8 cellular contexts compared by ENCODE assay signal in the genomic region with DNA sequence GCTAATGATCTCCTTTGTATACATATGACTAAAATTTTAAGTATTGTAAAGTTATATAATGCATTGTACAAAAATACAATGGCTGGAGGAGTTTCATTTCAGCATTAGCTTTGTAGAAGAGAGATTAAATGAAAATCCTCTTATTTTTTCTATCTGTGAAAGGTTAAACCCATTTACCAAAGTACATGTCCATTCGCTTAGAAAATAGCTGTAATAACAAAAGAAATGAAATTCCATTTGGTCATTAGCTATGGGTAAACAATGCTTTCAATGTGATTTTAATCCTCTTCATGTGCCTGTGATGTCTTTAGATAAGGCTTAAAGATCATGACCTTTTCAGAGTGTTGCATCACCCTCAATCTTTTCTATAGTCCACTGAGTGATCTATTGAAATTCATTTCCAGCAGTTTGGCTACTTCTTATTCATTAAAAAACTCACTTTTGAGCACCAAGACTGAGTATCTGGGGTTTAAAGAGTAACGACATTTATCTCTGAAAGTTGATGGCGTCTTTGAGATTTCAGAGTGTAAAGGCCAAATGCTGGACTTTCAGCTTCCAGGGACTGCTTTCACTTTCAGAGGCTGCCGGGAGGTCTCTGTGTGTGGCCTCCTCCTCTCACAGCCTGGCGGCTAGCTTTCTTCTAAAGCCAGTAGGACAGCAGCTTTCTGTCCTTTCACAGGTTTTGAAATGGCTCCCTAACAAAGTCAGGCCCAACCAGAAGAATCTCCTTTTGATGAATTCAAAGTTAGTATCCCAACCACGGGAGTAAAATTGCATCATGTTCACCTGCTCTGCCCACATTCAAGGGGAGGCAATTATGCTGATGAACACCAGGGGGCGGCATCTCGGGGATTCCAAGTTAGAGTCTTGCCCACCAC.
DNase-seq lines count a peak whose midpoint lies in the region; ATAC-seq and TF ChIP-seq lines count a peak whose summit lies in the region.

No MANE protein-coding gene starts in this region.

- H3K4me3 Mint-ChIP-seq in activated CD4-positive, alpha-beta T cell treated with anti-CD3 and anti-CD28 coated beads, Interleukin-2, amount 10 ng/mL, durations not matched to agents 7 days and 5 days: no peak overlapping the region
- H3K4me3 Mint-ChIP-seq in nephron: no peak overlapping the region

- no peaks in the 10 kb centered on the region for H3K9me3 ChIP-seq in adrenal gland (replicated peaks in 1 of 3)

- H3K9me3 Mint-ChIP-seq in activated CD4-positive, alpha-beta T cell treated with anti-CD3 and anti-CD28 coated beads, Interleukin-2, amount 10 ng/mL, durations not matched to agents 7 days and 5 days: no peaks in the 10 kb centered on the region
- no peaks in the 10 kb centered on the region for H3K9me3 Mint-ChIP-seq in nephron

- no peak for TF ChIP-seq POLR2A in adrenal gland (IDR thresholded peaks at IDR 0.05)

- peak overlapping the region in 1 of 4 donors; percentile 20 for H3K4me3 ChIP-seq in adrenal gland

- POLR2A ChIA-PET in activated CD4-positive, alpha-beta T cell treated with anti-CD3 and anti-CD28 coated beads, Interleukin-2, amount 10 ng/mL, durations not matched to agents 7 days and 5 days (lab: Charles Lee): no interaction called here

- TF ChIP-seq CTCF in adrenal gland (IDR thresholded peaks at IDR 0.05) (peak in 4 of 6 experiments; percentile 19 to 57 (median 25)), nephron (IDR thresholded peaks at IDR 0.05; ENCODE audit: unreplicated experiment in 3 of 3) (peak; percentile 35 to 56 (median 39))

- H3K27me3 Mint-ChIP-seq in activated CD4-positive, alpha-beta T cell treated with anti-CD3 and anti-CD28 coated beads, Interleukin-2, amount 10 ng/mL, durations not matched to agents 7 days and 5 days: no peaks in the 10 kb centered on the region
- H3K27me3 Mint-ChIP-seq in nephron (ENCODE audit: low read depth): peaks cover 3% of the 10 kb centered on the region

- no peaks in the 10 kb centered on the region for H3K27me3 ChIP-seq in adrenal gland

- no peaks in the 10 kb centered on the region for H3K4me1 ChIP-seq in adrenal gland (replicated peaks in 1 of 2)

- H3K27ac Mint-ChIP-seq in activated CD4-positive, alpha-beta T cell treated with anti-CD3 and anti-CD28 coated beads, Interleukin-2, amount 10 ng/mL, durations not matched to agents 7 days and 5 days: no peak overlapping the region
- H3K27ac Mint-ChIP-seq in nephron: no peak overlapping the region

- H3K4me1 Mint-ChIP-seq in activated CD4-positive, alpha-beta T cell treated with anti-CD3 and anti-CD28 coated beads, Interleukin-2, amount 10 ng/mL, durations not matched to agents 7 days and 5 days: no peaks in the 10 kb centered on the region
- H3K4me1 Mint-ChIP-seq in nephron: no peaks in the 10 kb centered on the region

- ATAC-seq in HG03378 (IDR thresholded peaks at IDR 0.05; ENCODE audit: unreplicated experiment): no peak

- peak overlapping the region in 1 of 5 donors; percentile 2 for H3K27ac ChIP-seq in adrenal gland

- no peaks in the 10 kb centered on the region for H3K36me3 Mint-ChIP-seq in activated CD4-positive, alpha-beta T cell treated with anti-CD3 and anti-CD28 coated beads, Interleukin-2, amount 10 ng/mL, durations not matched to agents 7 days and 5 days (ENCODE audit: low read depth)
- H3K36me3 Mint-ChIP-seq in nephron (ENCODE audit: low read depth): no peaks in the 10 kb centered on the region

- WGBS in adrenal gland, 4 donors: 41 to 68% (median 52%) methylated on average over 8 of the region's 8 CpGs

- DNase-seq in activated CD4-positive, alpha-beta T cell treated with anti-CD3 and anti-CD28 coated beads, Interleukin-2, amount 10 ng/mL, durations not matched to agents 7 days and 5 days: peak; percentile 22
- no peak for DNase-seq in activated CD4-positive, alpha-beta T cell treated with anti-CD3 and anti-CD28 coated beads for 1 hour
- DNase-seq in HuH-7.5 (ENCODE audit: low spot score) (peak; percentile 11), adrenal gland (peak in 2 of 7 donors; percentile 25 to 57), GM03348 (ENCODE audit: low spot score) (no peak)
- no peak for DNase-seq in activated CD4-positive, alpha-beta T cell treated with anti-CD3 and anti-CD28 coated beads, Interleukin-2, amount 50 U/mL, for 1 hour

- CTCF ChIA-PET in activated CD4-positive, alpha-beta T cell treated with anti-CD3 and anti-CD28 coated beads, Interleukin-2, amount 10 ng/mL, durations not matched to agents 7 days and 5 days (lab: Charles Lee): no interaction called here

- H3K36me3 ChIP-seq in adrenal gland (replicated peaks in 1 of 2): no peaks in the 10 kb centered on the region

- intact Hi-C loops in adrenal gland (cut with DNase I): no loop called here

Comparison
In these comparisons a context has a peak if more than half of its experiments do, and no peak if none do; other contexts are left out.
1. DNase-seq: peak in activated CD4-positive, alpha-beta T cell treated with anti-CD3 and anti-CD28 coated beads, Interleukin-2, amount 10 ng/mL, durations not matched to agents 7 days and 5 days (single experiment) and HuH-7.5 (single experiment); none in activated CD4-positive, alpha-beta T cell treated with anti-CD3 and anti-CD28 coated beads for 1 hour (single experiment), GM03348 (single experiment) and activated CD4-positive, alpha-beta T cell treated with anti-CD3 and anti-CD28 coated beads, Interleukin-2, amount 50 U/mL, for 1 hour (single experiment).